In the genomic region with DNA sequence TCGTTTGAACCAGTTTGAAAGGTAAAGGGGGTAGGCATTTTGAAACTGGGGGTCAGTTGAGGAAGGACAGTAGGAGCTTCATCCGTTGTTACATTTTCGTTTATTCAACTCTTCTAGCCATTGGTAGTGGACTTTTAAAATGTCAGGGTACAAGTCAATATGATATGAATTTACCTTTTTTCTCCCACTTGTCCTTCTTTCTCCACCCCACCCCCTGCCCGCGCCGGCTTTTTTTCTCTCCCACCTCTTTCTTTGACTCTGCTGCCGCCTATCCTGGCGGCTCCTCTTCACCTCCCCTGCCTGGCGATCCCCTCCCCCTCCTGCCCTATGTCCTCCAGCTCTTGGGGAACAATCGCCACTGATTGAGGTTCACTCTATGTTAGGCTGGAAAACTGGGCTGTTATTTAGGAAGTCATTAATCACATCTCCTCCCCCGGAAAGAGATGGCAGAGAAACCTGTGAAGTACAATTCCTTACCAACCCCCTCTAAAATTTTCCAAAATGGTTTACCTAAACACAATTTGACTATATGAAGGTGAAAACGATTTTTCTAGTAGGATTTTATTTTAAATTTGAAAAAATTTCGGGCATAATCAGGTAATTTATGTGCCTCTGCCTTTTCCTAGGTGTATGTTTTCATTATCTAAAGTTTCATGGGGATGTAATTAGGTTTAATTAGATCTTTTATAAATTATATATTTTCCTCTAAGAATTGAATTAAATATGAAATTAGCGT, we compare ENCODE assay signal across 1 cellular context.
A peak's percentile ranks its signal among the peaks of the same experiment; 100 is the strongest.
TF ChIP-seq lines count a peak whose summit lies in the region.

No MANE protein-coding gene starts in this region.

TF ChIP-seq in K562, 482 proteins besides CTCF, POLR2A, EP300 and RAD21 (continued from another document and continues in another):
- TF ChIP-seq, protein P1, sequence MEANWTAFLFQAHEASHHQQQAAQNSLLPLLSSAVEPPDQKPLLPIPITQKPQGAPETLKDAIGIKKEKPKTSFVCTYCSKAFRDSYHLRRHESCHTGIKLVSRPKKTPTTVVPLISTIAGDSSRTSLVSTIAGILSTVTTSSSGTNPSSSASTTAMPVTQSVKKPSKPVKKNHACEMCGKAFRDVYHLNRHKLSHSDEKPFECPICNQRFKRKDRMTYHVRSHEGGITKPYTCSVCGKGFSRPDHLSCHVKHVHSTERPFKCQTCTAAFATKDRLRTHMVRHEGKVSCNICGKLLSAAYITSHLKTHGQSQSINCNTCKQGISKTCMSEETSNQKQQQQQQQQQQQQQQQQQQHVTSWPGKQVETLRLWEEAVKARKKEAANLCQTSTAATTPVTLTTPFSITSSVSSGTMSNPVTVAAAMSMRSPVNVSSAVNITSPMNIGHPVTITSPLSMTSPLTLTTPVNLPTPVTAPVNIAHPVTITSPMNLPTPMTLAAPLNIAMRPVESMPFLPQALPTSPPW (CRISPR knock-in tag; IDR thresholded peaks at IDR 0.05), result peak; percentile 72
- TF ChIP-seq LCOR (CRISPR knock-in tag; IDR thresholded peaks at IDR 0.05) (0 out of 2 replicates have a peak, but pooled peaks have one; percentile 42), SMARCA5 (IDR thresholded peaks at IDR 0.05) (no peak; the same call in 1 of the 2 replicates), ZNF766 (CRISPR knock-in tag; conservative IDR thresholded peaks at IDR 0.05) (no peak), TEAD2 (tag; IDR thresholded peaks at IDR 0.05) (no peak), KLF6 (CRISPR knock-in tag; IDR thresholded peaks at IDR 0.05; ENCODE audit: borderline replicate concordance) (no peak), MEF2A (IDR thresholded peaks at IDR 0.05; ENCODE audit: control insufficient read depth, low read depth, low read length) (no peak), CCNT2 (IDR thresholded peaks at IDR 0.05; ENCODE audit: borderline replicate concordance, extremely low read depth, insufficient read length, low read depth, low read length) (no peak), USF1 (CRISPR knock-in tag; IDR thresholded peaks at IDR 0.05) (no peak), ZNF609 (CRISPR knock-in tag; IDR thresholded peaks at IDR 0.05; ENCODE audit: borderline replicate concordance) (no peak), PHF21A (IDR thresholded peaks at IDR 0.05; ENCODE audit: borderline replicate concordance, low read depth) (peak; percentile 79; the same call in 1 of the 2 replicates), PRPF4 (IDR thresholded peaks at IDR 0.05; ENCODE audit: insufficient read depth, low read depth, low read length, poor library complexity, severe bottlenecking) (no peak), FOXK2 (conservative IDR thresholded peaks at IDR 0.05 in 1 of 2, IDR thresholded peaks at IDR 0.05 in 1 of 2; ENCODE audit: low read depth in 2 of 2) (peak in 1 of 2 experiments; percentile 82; a peak in 2 of 4 replicates), CHD2 (IDR thresholded peaks at IDR 0.05; ENCODE audit: low read depth, low read length) (no peak; the same call in 1 of the 2 replicates)
- TF ChIP-seq, protein P2, sequence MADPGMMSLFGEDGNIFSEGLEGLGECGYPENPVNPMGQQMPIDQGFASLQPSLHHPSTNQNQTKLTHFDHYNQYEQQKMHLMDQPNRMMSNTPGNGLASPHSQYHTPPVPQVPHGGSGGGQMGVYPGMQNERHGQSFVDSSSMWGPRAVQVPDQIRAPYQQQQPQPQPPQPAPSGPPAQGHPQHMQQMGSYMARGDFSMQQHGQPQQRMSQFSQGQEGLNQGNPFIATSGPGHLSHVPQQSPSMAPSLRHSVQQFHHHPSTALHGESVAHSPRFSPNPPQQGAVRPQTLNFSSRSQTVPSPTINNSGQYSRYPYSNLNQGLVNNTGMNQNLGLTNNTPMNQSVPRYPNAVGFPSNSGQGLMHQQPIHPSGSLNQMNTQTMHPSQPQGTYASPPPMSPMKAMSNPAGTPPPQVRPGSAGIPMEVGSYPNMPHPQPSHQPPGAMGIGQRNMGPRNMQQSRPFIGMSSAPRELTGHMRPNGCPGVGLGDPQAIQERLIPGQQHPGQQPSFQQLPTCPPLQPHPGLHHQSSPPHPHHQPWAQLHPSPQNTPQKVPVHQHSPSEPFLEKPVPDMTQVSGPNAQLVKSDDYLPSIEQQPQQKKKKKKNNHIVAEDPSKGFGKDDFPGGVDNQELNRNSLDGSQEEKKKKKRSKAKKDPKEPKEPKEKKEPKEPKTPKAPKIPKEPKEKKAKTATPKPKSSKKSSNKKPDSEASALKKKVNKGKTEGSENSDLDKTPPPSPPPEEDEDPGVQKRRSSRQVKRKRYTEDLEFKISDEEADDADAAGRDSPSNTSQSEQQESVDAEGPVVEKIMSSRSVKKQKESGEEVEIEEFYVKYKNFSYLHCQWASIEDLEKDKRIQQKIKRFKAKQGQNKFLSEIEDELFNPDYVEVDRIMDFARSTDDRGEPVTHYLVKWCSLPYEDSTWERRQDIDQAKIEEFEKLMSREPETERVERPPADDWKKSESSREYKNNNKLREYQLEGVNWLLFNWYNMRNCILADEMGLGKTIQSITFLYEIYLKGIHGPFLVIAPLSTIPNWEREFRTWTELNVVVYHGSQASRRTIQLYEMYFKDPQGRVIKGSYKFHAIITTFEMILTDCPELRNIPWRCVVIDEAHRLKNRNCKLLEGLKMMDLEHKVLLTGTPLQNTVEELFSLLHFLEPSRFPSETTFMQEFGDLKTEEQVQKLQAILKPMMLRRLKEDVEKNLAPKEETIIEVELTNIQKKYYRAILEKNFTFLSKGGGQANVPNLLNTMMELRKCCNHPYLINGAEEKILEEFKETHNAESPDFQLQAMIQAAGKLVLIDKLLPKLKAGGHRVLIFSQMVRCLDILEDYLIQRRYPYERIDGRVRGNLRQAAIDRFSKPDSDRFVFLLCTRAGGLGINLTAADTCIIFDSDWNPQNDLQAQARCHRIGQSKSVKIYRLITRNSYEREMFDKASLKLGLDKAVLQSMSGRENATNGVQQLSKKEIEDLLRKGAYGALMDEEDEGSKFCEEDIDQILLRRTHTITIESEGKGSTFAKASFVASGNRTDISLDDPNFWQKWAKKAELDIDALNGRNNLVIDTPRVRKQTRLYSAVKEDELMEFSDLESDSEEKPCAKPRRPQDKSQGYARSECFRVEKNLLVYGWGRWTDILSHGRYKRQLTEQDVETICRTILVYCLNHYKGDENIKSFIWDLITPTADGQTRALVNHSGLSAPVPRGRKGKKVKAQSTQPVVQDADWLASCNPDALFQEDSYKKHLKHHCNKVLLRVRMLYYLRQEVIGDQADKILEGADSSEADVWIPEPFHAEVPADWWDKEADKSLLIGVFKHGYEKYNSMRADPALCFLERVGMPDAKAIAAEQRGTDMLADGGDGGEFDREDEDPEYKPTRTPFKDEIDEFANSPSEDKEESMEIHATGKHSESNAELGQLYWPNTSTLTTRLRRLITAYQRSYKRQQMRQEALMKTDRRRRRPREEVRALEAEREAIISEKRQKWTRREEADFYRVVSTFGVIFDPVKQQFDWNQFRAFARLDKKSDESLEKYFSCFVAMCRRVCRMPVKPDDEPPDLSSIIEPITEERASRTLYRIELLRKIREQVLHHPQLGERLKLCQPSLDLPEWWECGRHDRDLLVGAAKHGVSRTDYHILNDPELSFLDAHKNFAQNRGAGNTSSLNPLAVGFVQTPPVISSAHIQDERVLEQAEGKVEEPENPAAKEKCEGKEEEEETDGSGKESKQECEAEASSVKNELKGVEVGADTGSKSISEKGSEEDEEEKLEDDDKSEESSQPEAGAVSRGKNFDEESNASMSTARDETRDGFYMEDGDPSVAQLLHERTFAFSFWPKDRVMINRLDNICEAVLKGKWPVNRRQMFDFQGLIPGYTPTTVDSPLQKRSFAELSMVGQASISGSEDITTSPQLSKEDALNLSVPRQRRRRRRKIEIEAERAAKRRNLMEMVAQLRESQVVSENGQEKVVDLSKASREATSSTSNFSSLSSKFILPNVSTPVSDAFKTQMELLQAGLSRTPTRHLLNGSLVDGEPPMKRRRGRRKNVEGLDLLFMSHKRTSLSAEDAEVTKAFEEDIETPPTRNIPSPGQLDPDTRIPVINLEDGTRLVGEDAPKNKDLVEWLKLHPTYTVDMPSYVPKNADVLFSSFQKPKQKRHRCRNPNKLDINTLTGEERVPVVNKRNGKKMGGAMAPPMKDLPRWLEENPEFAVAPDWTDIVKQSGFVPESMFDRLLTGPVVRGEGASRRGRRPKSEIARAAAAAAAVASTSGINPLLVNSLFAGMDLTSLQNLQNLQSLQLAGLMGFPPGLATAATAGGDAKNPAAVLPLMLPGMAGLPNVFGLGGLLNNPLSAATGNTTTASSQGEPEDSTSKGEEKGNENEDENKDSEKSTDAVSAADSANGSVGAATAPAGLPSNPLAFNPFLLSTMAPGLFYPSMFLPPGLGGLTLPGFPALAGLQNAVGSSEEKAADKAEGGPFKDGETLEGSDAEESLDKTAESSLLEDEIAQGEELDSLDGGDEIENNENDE (IDR thresholded peaks at IDR 0.05; ENCODE audit: low read depth, low read length), result no peak
- TF ChIP-seq, protein P3, sequence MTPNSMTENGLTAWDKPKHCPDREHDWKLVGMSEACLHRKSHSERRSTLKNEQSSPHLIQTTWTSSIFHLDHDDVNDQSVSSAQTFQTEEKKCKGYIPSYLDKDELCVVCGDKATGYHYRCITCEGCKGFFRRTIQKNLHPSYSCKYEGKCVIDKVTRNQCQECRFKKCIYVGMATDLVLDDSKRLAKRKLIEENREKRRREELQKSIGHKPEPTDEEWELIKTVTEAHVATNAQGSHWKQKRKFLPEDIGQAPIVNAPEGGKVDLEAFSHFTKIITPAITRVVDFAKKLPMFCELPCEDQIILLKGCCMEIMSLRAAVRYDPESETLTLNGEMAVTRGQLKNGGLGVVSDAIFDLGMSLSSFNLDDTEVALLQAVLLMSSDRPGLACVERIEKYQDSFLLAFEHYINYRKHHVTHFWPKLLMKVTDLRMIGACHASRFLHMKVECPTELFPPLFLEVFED (CRISPR knock-in tag; conservative IDR thresholded peaks at IDR 0.05), result peak; percentile 78; the same call in 1 of the 2 replicates
- TF ChIP-seq, protein P4, sequence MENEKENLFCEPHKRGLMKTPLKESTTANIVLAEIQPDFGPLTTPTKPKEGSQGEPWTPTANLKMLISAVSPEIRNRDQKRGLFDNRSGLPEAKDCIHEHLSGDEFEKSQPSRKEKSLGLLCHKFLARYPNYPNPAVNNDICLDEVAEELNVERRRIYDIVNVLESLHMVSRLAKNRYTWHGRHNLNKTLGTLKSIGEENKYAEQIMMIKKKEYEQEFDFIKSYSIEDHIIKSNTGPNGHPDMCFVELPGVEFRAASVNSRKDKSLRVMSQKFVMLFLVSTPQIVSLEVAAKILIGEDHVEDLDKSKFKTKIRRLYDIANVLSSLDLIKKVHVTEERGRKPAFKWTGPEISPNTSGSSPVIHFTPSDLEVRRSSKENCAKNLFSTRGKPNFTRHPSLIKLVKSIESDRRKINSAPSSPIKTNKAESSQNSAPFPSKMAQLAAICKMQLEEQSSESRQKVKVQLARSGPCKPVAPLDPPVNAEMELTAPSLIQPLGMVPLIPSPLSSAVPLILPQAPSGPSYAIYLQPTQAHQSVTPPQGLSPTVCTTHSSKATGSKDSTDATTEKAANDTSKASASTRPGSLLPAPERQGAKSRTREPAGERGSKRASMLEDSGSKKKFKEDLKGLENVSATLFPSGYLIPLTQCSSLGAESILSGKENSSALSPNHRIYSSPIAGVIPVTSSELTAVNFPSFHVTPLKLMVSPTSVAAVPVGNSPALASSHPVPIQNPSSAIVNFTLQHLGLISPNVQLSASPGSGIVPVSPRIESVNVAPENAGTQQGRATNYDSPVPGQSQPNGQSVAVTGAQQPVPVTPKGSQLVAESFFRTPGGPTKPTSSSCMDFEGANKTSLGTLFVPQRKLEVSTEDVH (IDR thresholded peaks at IDR 0.05; ENCODE audit: low read depth, partially characterized antibody), result no peak
- TF ChIP-seq, protein P5, sequence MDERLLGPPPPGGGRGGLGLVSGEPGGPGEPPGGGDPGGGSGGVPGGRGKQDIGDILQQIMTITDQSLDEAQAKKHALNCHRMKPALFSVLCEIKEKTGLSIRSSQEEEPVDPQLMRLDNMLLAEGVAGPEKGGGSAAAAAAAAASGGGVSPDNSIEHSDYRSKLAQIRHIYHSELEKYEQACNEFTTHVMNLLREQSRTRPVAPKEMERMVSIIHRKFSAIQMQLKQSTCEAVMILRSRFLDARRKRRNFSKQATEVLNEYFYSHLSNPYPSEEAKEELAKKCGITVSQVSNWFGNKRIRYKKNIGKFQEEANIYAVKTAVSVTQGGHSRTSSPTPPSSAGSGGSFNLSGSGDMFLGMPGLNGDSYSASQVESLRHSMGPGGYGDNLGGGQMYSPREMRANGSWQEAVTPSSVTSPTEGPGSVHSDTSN (CRISPR knock-in tag; IDR thresholded peaks at IDR 0.05; ENCODE audit: low read depth), result no peak
- TF ChIP-seq, protein P5 (tag; conservative IDR thresholded peaks at IDR 0.05; ENCODE audit: low read depth), result peak; percentile 88
